In the genomic region with DNA sequence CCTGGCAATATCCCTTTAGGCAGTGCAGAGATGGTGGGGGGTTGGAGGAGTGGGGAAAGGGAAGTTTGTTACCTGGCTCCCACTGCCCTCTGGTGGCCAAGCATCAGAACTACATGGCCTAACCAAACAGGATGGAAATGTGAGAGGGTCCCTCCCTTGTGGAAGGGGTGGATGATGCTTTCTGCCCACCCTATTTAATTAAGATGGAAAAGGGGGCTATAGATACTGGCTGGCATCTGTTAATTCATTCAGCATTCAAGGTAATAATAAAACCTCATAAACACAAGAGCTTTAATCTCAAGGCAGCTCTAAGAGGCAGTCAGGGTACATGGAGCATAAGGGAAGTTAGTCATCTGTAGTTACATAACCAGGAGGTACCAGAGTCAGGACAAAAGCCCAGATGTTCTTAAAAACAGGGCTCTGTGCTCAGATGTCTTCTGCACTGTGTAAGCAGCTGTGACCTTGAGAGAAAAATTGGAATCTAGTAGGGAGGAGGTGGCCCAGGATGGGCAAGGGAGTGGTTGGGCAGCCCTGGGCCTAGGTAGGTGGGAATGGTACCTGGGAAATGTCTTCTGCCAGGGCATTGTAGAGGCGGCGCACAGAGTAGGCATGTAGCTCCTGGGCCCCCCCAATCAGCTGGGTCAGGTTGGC, we compare ENCODE assay signal across 9 cellular contexts. TPM values are rescaled to one million over a fixed set of nuclear protein-coding genes. Genes with fewer than 3 reads are reported as not detected.
DNase-seq lines count a peak whose midpoint lies in the region; ATAC-seq, FAIRE-seq and TF ChIP-seq lines count a peak whose summit lies in the region.
"Had no signal": no experiment of that assay in that cellular context is flagged by ENCODE, and none has a peak within 500 bp of the region (broad histone marks: within the 10 kb centered on the region; RNA-seq: fewer than 3 reads in every experiment).

No MANE protein-coding gene starts in this region.

- H3K36me3 ChIP-seq in prostate gland = no peaks in the 10 kb centered on the region

- 85% methylated on average over 2 of the region's 2 CpGs for WGBS in prostate gland

- no peak overlapping the region for H3K27ac ChIP-seq in prostate gland
- H3K27ac ChIP-seq: skin epidermis had no signal

- no peaks in the 10 kb centered on the region for H3K4me1 ChIP-seq in prostate gland (replicated peaks)

- intact Hi-C loops in prostate gland (cut with DNase I) = loop anchor here (5.0 to 10.0 kb wide), 2 partner anchors 86 to 238 kb away; partner anchors contain the start of gene PABPN1

- TF ChIP-seq CTCF in AG09309 (IDR thresholded peaks at IDR 0.05; ENCODE audit: control insufficient read depth, insufficient read depth, low read depth, low read length, missing control alignments) (peak; percentile 93), prostate gland (IDR thresholded peaks at IDR 0.05) (peak; percentile 70 to 88 (median 80))

- H3K4me3 ChIP-seq in AG09309 (ENCODE audit: control insufficient read depth, low read depth, low read length) (no peak overlapping the region), prostate gland (no peak overlapping the region)
- H3K4me3 ChIP-seq: skin epidermis had no signal

- no peak for DNase-seq in AG09309 (ENCODE audit: low read depth)
- DNase-seq in GM12891 (ENCODE audit: insufficient read length, low spot score) = no peak
- peak; percentile 26 for DNase-seq in NCI-H526 treated with DMSO at 0.1 percent for 48 hours (lab: John Stamatoyannopoulos, UW)
- DNase-seq in activated T-cell treated with anti-CD3 and anti-CD28 coated beads for 24 hours (ENCODE audit: low read depth) = peak; percentile 45
- peak; percentile 15 for DNase-seq in fibroblast of gingiva (ENCODE audit: low read depth)
- DNase-seq in prostate gland (ENCODE audit: low spot score) = no peak
- DNase-seq in 8988T = no peak

- no peaks in the 10 kb centered on the region for H3K9me3 ChIP-seq in prostate gland

- no peaks in the 10 kb centered on the region for H3K27me3 ChIP-seq in prostate gland (replicated peaks; ENCODE audit: insufficient read depth)

- peak; percentile 62 for FAIRE-seq in GM12891 (lab: Jason Lieb, UNC)

- TF ChIP-seq POLR2A in GM12891 (IDR thresholded peaks at IDR 0.05; ENCODE audit: low read depth, low read length) = no peak
- TF ChIP-seq POLR2A in prostate gland (IDR thresholded peaks at IDR 0.05) = no peak

- no peak for ATAC-seq in GM21390 (IDR thresholded peaks at IDR 0.05; ENCODE audit: unreplicated experiment)

TF ChIP-seq in GM12891, 5 proteins besides CTCF, POLR2A, EP300 and RAD21:
- TF ChIP-seq PAX5 (IDR thresholded peaks at IDR 0.05; ENCODE audit: insufficient read depth, low read length, severe bottlenecking) = no peak
- TF ChIP-seq SPI1 (IDR thresholded peaks at IDR 0.05; ENCODE audit: low read depth, low read length) = no peak
- no peak for TF ChIP-seq POU2F2 (IDR thresholded peaks at IDR 0.05; ENCODE audit: low read depth, low read length)
- no peak for TF ChIP-seq POLR2AphosphoS5 (IDR thresholded peaks at IDR 0.05; ENCODE audit: low read depth, low read length)
- no peak for TF ChIP-seq TAF1 (IDR thresholded peaks at IDR 0.05; ENCODE audit: low read depth, low read length)

RNA-seq across cellular contexts. Expression of gene AP1G2, which starts 4.6 kb away (rescaled TPM):
- polyA plus RNA-seq in GM12891 (2012; ENCODE audit: low read depth, missing spikeins) = 78.3 TPM
- 100 to 1,000 TPM in 1 of 2 donors, 10 to 100 TPM in 1; 95.3 to 134 TPM for total RNA-seq in prostate gland

RNA-seq across cellular contexts. Expression of gene THTPA, which starts 6.9 kb away (rescaled TPM):
- polyA plus RNA-seq in GM12891 (2012; ENCODE audit: low read depth, missing spikeins) = 8.0 TPM
- total RNA-seq in prostate gland = 10 to 100 TPM; 22.5 to 45.4 TPM

RNA-seq across cellular contexts. Expression of gene ZFHX2, which starts 11.4 kb away (rescaled TPM):
- 0.65 TPM for polyA plus RNA-seq in GM12891 (2012; ENCODE audit: low read depth, missing spikeins)
- 1 to 10 TPM; 2.5 to 3.1 TPM for total RNA-seq in prostate gland

RNA-seq across cellular contexts. Expression of gene JPH4, which starts 15.6 kb away (rescaled TPM):
- 11.0 TPM for polyA plus RNA-seq in GM12891 (2012; ENCODE audit: low read depth, missing spikeins)
- 10 to 100 TPM in 1 of 2 donors, 1 to 10 TPM in 1; 8.5 to 17.8 TPM for total RNA-seq in prostate gland

Comparison
In these comparisons a context has a peak if more than half of its experiments do, and no peak if none do; other contexts are left out.
1. DNase-seq: peak in NCI-H526 treated with DMSO at 0.1 percent for 48 hours (single experiment), activated T-cell treated with anti-CD3 and anti-CD28 coated beads for 24 hours (single experiment) and fibroblast of gingiva (single experiment); none in AG09309 (single experiment), GM12891 (single experiment), prostate gland (single experiment) and 8988T (single experiment).